Comparison of ENCODE assay signal across 8 cellular contexts in genomic region chr10:100730739-100731602, GRCh38. TPM values are rescaled to one million over a fixed set of nuclear protein-coding genes. Genes with fewer than 3 reads are reported as not detected.
A peak's percentile ranks its signal among the peaks of the same experiment; 100 is the strongest.
DNase-seq lines count a peak whose midpoint lies in the region; ATAC-seq and TF ChIP-seq lines count a peak whose summit lies in the region.

No MANE protein-coding gene starts in this region.

- peaks cover 36 to 92% of the 10 kb centered on the region in 2 experiments for H3K27me3 ChIP-seq in mesenchymal stem cell (ENCODE audit: control insufficient read depth in 1 of 2, insufficient read depth in 1 of 2, low read length in 2 of 2)
- H3K27me3 ChIP-seq in transverse colon = peaks cover 99% of the 10 kb centered on the region

- H3K14ac ChIP-seq in mesenchymal stem cell (ENCODE audit: low read length in 2 of 2) = no peak overlapping the region

- no peak for TF ChIP-seq POLR2A in transverse colon (IDR thresholded peaks at IDR 0.05)

- DNase-seq in AG10803 (ENCODE audit: low read depth) (peak; percentile 34), mesenchymal stem cell (peak; percentile 22), transverse colon (no peak), cortex of kidney (lab: John Stamatoyannopoulos, UW) (no peak)
- DNase-seq in activated naive CD8-positive, alpha-beta T cell treated with anti-CD3 and anti-CD28 coated beads, Interleukin-2, amount 50 U/mL, for 24 hours = peak; percentile 52

- H3K4ac ChIP-seq in mesenchymal stem cell (ENCODE audit: low read depth in 1 of 2, low read length in 2 of 2) = no peak overlapping the region

- H2AFZ ChIP-seq in mesenchymal stem cell (ENCODE audit: low read depth, low read length) = no peak overlapping the region

- peaks cover 42% of the 10 kb centered on the region for H3K4me1 ChIP-seq in mesenchymal stem cell (ENCODE audit: control insufficient read depth, insufficient read depth, low read depth, low read length)
- H3K4me1 ChIP-seq in transverse colon = peaks cover 13 to 29% (median 24%) of the 10 kb centered on the region in 4 donors

- 1% methylated on average over 55 of the region's 57 CpGs for WGBS in mesenchymal stem cell
- WGBS in transverse colon (ENCODE audit: low coverage in 1 of 2), 2 donors = 0 to 4% methylated on average over 4 to 56 of the region's 57 CpGs

- peak overlapping the region; percentile 37 for H3K4me3 Mint-ChIP-seq in activated naive CD8-positive, alpha-beta T cell treated with anti-CD3 and anti-CD28 coated beads, Interleukin-2, amount 50 U/mL, for 24 hours

- H3K9me3 Mint-ChIP-seq in activated naive CD8-positive, alpha-beta T cell treated with anti-CD3 and anti-CD28 coated beads, Interleukin-2, amount 50 U/mL, for 24 hours = no peaks in the 10 kb centered on the region

- intact Hi-C loops in transverse colon (cut with DNase I; ENCODE audit: low total_unique reads) = no loop called here

- no peaks in the 10 kb centered on the region for H3K9me3 ChIP-seq in mesenchymal stem cell (ENCODE audit: control insufficient read depth, low read length)
- H3K9me3 ChIP-seq in transverse colon = no peaks in the 10 kb centered on the region

- H2BK5ac ChIP-seq in mesenchymal stem cell (ENCODE audit: low read depth, low read length, poor library complexity, severe bottlenecking) = peak overlapping the region; percentile 37

- H3K27ac ChIP-seq in mesenchymal stem cell (ENCODE audit: low read length, poor library complexity, severe bottlenecking) (peak overlapping the region; percentile 57), transverse colon (no peak overlapping the region)

- ATAC-seq in GM18520 (IDR thresholded peaks at IDR 0.05; ENCODE audit: unreplicated experiment) = peak; percentile 48
- ATAC-seq in HG03460 (IDR thresholded peaks at IDR 0.05; ENCODE audit: unreplicated experiment) = peak; percentile 55
- peak; percentile 29 for ATAC-seq in activated naive CD8-positive, alpha-beta T cell treated with anti-CD3 and anti-CD28 coated beads, Interleukin-2, amount 50 U/mL, for 24 hours
- ATAC-seq in HG02571 (IDR thresholded peaks at IDR 0.05; ENCODE audit: unreplicated experiment) = no peak

- no peak overlapping the region for H2BK15ac ChIP-seq in mesenchymal stem cell (ENCODE audit: low read depth, poor library complexity, severe bottlenecking)

- no peak overlapping the region for H3K18ac ChIP-seq in mesenchymal stem cell (ENCODE audit: low read depth in 1 of 2, low read length in 2 of 2)

- peaks cover 90% of the 10 kb centered on the region for H3K27me3 Mint-ChIP-seq in activated naive CD8-positive, alpha-beta T cell treated with anti-CD3 and anti-CD28 coated beads, Interleukin-2, amount 50 U/mL, for 24 hours

- no peak overlapping the region for H3K23ac ChIP-seq in mesenchymal stem cell (ENCODE audit: low read length in 2 of 2)

- peak overlapping the region; percentile 9 for H3K4me3 ChIP-seq in AG10803 (ENCODE audit: low read length)
- H3K4me3 ChIP-seq in mesenchymal stem cell (ENCODE audit: insufficient read depth in 1 of 2, low read depth in 1 of 2, low read length in 2 of 2) = peak overlapping the region; percentile 29 to 33
- peak overlapping the region in 2 of 4 donors; percentile 4 to 41 for H3K4me3 ChIP-seq in transverse colon

- H3K27ac Mint-ChIP-seq in activated naive CD8-positive, alpha-beta T cell treated with anti-CD3 and anti-CD28 coated beads, Interleukin-2, amount 50 U/mL, for 24 hours = no peak overlapping the region

- H3K4me1 Mint-ChIP-seq in activated naive CD8-positive, alpha-beta T cell treated with anti-CD3 and anti-CD28 coated beads, Interleukin-2, amount 50 U/mL, for 24 hours = peaks cover 37% of the 10 kb centered on the region

- no peaks in the 10 kb centered on the region for H3K79me1 ChIP-seq in mesenchymal stem cell (replicated peaks; ENCODE audit: low read length, poor library complexity, severe bottlenecking)

- H2AK5ac ChIP-seq in mesenchymal stem cell (ENCODE audit: low read length, severe bottlenecking) = peak overlapping the region; percentile 13

- no peak overlapping the region for H3K9ac ChIP-seq in mesenchymal stem cell (ENCODE audit: low read length)

- no peak overlapping the region for H4K91ac ChIP-seq in mesenchymal stem cell (ENCODE audit: low read length)

- no peak overlapping the region for H4K8ac ChIP-seq in mesenchymal stem cell (ENCODE audit: low read length)

- in situ Hi-C loops in transverse colon (cut with MboI; ENCODE audit: low pct_ligation_motif_present in 1 of 4, low pct_unique_long_range_greater_than_20kb in 1 of 4, low sequenced_read_pairs in 3 of 4) = no loop called here

- no peak for TF ChIP-seq EP300 in transverse colon (IDR thresholded peaks at IDR 0.05; ENCODE audit: low read depth)

- TF ChIP-seq CTCF in AG10803 (conservative IDR thresholded peaks at IDR 0.05; ENCODE audit: low read length) (no peak), transverse colon (IDR thresholded peaks at IDR 0.05) (no peak)

- H2BK120ac ChIP-seq in mesenchymal stem cell (ENCODE audit: low read depth, low read length) = no peak overlapping the region

- H2BK12ac ChIP-seq in mesenchymal stem cell (ENCODE audit: low read length in 2 of 2) = no peak overlapping the region

- H3K4me2 ChIP-seq in mesenchymal stem cell (ENCODE audit: low read length, poor library complexity, severe bottlenecking) = peak overlapping the region; percentile 76

- H3K36me3 ChIP-seq in mesenchymal stem cell (ENCODE audit: control insufficient read depth in 1 of 2, insufficient read depth in 2 of 2, low read depth in 1 of 2, low read length in 2 of 2) (no peaks in the 10 kb centered on the region), transverse colon (no peaks in the 10 kb centered on the region)

- H3K36me3 Mint-ChIP-seq in activated naive CD8-positive, alpha-beta T cell treated with anti-CD3 and anti-CD28 coated beads, Interleukin-2, amount 50 U/mL, for 24 hours (ENCODE audit: low read depth) = no peaks in the 10 kb centered on the region

RNA-seq across cellular contexts. Expression of gene PAX2, which starts 14.4 kb away (rescaled TPM):
- polyA plus RNA-seq in mesenchymal stem cell (2013, experiment 1 of 2) = not detected
- polyA plus RNA-seq in mesenchymal stem cell (2013, experiment 2 of 2) = not detected
- not detected for total RNA-seq in transverse colon

Comparison
In these comparisons a context has a peak if more than half of its experiments do, and no peak if none do; other contexts are left out.
1. DNase-seq: peak in AG10803 (single experiment), activated naive CD8-positive, alpha-beta T cell treated with anti-CD3 and anti-CD28 coated beads, Interleukin-2, amount 50 U/mL, for 24 hours (single experiment) and mesenchymal stem cell (single experiment); none in transverse colon (single experiment) and cortex of kidney (single experiment).